ENCODE assay signal across 1 cellular context in the genomic region with DNA sequence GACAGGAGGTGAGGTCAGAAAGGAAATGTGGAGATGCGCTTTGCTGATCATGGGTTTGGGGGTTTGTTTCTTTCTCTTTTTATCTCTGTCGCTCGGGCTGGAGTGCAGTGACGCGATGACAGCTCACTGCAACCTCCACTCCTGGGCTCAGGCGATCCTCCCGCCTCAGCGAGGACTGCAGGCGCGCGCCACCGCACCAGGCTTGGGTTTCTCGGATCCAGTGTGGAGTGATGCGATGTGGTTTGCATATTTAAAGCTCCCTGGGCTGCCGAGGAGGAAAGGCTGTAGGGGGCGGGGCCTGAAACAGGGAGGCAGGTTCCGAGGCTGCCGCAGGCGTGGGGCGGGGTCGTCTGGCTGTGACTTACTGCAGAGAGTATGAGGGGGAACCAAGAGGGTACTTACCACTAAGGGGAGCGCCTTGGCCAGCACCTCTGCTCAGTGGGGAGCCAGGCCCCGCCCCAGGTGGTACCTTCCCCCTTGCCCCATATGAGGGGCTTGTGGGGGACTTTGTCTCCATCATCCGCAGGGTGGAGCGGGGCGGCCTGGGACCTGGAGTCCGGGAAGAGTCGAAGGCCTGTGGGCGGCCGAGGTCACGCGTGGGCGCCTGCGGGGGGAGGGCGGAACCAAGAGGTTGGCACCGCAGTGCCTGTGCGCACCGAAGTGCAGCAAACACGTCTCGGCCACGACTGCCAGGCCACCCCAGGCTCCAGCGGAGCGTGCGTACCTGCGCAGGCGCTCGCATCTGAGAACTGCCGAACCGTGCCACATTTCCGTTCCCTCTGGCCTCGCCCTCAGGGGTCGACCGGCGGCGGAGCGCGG.
TF ChIP-seq lines count a peak whose summit lies in the region.

No MANE protein-coding gene starts in this region.

TF ChIP-seq in WTC11, 78 proteins besides CTCF, POLR2A, EP300 and RAD21 (continued from another document):
- TF ChIP-seq, protein P1, sequence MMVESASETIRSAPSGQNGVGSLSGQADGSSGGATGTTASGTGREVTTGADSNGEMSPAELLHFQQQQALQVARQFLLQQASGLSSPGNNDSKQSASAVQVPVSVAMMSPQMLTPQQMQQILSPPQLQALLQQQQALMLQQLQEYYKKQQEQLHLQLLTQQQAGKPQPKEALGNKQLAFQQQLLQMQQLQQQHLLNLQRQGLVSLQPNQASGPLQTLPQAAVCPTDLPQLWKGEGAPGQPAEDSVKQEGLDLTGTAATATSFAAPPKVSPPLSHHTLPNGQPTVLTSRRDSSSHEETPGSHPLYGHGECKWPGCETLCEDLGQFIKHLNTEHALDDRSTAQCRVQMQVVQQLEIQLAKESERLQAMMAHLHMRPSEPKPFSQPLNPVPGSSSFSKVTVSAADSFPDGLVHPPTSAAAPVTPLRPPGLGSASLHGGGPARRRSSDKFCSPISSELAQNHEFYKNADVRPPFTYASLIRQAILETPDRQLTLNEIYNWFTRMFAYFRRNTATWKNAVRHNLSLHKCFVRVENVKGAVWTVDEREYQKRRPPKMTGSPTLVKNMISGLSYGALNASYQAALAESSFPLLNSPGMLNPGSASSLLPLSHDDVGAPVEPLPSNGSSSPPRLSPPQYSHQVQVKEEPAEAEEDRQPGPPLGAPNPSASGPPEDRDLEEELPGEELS (CRISPR knock-in tag; IDR thresholded peaks at IDR 0.05) = 0 out of 2 replicates have a peak, but pooled peaks have one; percentile 28
- TF ChIP-seq CREM (CRISPR knock-in tag; IDR thresholded peaks at IDR 0.05) = no peak
- TF ChIP-seq, protein P2, sequence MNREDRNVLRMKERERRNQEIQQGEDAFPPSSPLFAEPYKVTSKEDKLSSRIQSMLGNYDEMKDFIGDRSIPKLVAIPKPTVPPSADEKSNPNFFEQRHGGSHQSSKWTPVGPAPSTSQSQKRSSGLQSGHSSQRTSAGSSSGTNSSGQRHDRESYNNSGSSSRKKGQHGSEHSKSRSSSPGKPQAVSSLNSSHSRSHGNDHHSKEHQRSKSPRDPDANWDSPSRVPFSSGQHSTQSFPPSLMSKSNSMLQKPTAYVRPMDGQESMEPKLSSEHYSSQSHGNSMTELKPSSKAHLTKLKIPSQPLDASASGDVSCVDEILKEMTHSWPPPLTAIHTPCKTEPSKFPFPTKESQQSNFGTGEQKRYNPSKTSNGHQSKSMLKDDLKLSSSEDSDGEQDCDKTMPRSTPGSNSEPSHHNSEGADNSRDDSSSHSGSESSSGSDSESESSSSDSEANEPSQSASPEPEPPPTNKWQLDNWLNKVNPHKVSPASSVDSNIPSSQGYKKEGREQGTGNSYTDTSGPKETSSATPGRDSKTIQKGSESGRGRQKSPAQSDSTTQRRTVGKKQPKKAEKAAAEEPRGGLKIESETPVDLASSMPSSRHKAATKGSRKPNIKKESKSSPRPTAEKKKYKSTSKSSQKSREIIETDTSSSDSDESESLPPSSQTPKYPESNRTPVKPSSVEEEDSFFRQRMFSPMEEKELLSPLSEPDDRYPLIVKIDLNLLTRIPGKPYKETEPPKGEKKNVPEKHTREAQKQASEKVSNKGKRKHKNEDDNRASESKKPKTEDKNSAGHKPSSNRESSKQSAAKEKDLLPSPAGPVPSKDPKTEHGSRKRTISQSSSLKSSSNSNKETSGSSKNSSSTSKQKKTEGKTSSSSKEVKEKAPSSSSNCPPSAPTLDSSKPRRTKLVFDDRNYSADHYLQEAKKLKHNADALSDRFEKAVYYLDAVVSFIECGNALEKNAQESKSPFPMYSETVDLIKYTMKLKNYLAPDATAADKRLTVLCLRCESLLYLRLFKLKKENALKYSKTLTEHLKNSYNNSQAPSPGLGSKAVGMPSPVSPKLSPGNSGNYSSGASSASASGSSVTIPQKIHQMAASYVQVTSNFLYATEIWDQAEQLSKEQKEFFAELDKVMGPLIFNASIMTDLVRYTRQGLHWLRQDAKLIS (CRISPR knock-in tag; IDR thresholded peaks at IDR 0.05; ENCODE audit: borderline replicate concordance) = no peak
- no peak for TF ChIP-seq ZNF121 (CRISPR knock-in tag; IDR thresholded peaks at IDR 0.05)
- TF ChIP-seq, protein P3, sequence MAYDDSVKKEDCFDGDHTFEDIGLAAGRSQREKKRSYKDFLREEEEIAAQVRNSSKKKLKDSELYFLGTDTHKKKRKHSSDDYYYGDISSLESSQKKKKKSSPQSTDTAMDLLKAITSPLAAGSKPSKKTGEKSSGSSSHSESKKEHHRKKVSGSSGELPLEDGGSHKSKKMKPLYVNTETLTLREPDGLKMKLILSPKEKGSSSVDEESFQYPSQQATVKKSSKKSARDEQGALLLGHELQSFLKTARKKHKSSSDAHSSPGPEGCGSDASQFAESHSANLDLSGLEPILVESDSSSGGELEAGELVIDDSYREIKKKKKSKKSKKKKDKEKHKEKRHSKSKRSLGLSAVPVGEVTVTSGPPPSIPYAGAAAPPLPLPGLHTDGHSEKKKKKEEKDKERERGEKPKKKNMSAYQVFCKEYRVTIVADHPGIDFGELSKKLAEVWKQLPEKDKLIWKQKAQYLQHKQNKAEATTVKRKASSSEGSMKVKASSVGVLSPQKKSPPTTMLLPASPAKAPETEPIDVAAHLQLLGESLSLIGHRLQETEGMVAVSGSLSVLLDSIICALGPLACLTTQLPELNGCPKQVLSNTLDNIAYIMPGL (CRISPR knock-in tag; IDR thresholded peaks at IDR 0.05) = no peak
- no peak for TF ChIP-seq MYBL2 (CRISPR knock-in tag; IDR thresholded peaks at IDR 0.05)
- TF ChIP-seq ZBTB21 (CRISPR knock-in tag; IDR thresholded peaks at IDR 0.05; ENCODE audit: borderline replicate concordance) = no peak
- TF ChIP-seq, protein P4, sequence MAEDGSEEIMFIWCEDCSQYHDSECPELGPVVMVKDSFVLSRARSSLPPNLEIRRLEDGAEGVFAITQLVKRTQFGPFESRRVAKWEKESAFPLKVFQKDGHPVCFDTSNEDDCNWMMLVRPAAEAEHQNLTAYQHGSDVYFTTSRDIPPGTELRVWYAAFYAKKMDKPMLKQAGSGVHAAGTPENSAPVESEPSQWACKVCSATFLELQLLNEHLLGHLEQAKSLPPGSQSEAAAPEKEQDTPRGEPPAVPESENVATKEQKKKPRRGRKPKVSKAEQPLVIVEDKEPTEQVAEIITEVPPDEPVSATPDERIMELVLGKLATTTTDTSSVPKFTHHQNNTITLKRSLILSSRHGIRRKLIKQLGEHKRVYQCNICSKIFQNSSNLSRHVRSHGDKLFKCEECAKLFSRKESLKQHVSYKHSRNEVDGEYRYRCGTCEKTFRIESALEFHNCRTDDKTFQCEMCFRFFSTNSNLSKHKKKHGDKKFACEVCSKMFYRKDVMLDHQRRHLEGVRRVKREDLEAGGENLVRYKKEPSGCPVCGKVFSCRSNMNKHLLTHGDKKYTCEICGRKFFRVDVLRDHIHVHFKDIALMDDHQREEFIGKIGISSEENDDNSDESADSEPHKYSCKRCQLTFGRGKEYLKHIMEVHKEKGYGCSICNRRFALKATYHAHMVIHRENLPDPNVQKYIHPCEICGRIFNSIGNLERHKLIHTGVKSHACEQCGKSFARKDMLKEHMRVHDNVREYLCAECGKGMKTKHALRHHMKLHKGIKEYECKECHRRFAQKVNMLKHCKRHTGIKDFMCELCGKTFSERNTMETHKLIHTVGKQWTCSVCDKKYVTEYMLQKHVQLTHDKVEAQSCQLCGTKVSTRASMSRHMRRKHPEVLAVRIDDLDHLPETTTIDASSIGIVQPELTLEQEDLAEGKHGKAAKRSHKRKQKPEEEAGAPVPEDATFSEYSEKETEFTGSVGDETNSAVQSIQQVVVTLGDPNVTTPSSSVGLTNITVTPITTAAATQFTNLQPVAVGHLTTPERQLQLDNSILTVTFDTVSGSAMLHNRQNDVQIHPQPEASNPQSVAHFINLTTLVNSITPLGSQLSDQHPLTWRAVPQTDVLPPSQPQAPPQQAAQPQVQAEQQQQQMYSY (CRISPR knock-in tag; IDR thresholded peaks at IDR 0.05) = peak; percentile 67
- no peak for TF ChIP-seq ZNF317 (CRISPR knock-in tag; IDR thresholded peaks at IDR 0.05; ENCODE audit: borderline replicate concordance, low read depth)
